ENCODE assay signal across 20 cellular contexts in the genomic region with DNA sequence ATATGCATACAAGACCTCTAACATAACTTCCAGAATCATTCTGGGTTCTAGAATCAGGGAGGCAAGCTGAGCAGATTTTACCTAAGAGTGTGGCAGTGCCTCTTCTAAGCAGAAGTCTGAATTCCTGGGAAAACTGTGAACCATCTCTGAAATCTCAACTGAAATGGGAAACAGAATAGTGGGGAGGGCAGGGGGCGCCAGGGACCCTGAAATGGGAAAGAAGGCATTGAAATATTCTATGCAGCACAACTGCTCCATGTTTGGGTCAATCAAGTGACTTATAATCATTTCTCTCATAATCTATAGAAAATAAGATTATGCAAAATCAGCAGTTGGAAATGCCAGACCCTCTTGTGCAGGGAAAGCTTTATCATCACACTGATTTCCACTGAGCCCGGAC.
DNase-seq lines count a peak whose midpoint lies in the region; ATAC-seq and TF ChIP-seq lines count a peak whose summit lies in the region.
"Had no signal": no experiment of that assay in that cellular context is flagged by ENCODE, and none has a peak within 500 bp of the region (broad histone marks: within the 10 kb centered on the region; RNA-seq: fewer than 3 reads in every experiment).

No MANE protein-coding gene starts in this region.

- TF ChIP-seq CTCF in DND-41 (IDR thresholded peaks at IDR 0.05; ENCODE audit: borderline replicate concordance, extremely low read depth, low read length, poor library complexity, severe bottlenecking) (peak; percentile 3), OCI-LY1 (IDR thresholded peaks at IDR 0.05; ENCODE audit: low read length) (peak; percentile 11; the same call in 1 of the 2 replicates), endodermal cell (conservative IDR thresholded peaks at IDR 0.05) (peak; percentile 50)

- H3K79me2 ChIP-seq in DND-41 (ENCODE audit: insufficient read depth, low read length): no peaks in the 10 kb centered on the region
- H3K79me2 ChIP-seq in OCI-LY1 (ENCODE audit: insufficient read depth, low read length): 0 out of 2 replicates have a peak, but pooled peaks cover 4% of the 10 kb centered on the region

- WGBS in endodermal cell (ENCODE audit: insufficient coverage in 1 of 2, insufficient read length in 1 of 2), 2 experiments: 74 to 100% methylated on average over 1 to 2 of the region's 2 CpGs

- H3K27ac Mint-ChIP-seq in endodermal cell: no peak overlapping the region
- H3K27ac Mint-ChIP-seq in stimulated activated memory B cell treated with anti-CD40 and anti-IgM and Interleukin-4, amounts not matched to agents 10 μg/mL and 1 μg/mL and 100 μg/mL, for 72 hours: peak overlapping the region; percentile 83
- no peak overlapping the region for H3K27ac Mint-ChIP-seq in stimulated activated naive CD8-positive, alpha-beta T cell treated with anti-CD3 and anti-CD28 coated beads, Interleukin-15, amount 100 ng/mL, for 72 hours
- H3K27ac Mint-ChIP-seq: activated T-cell treated with anti-CD3 and anti-CD28 coated beads, Interleukin-2, amount 50 U/mL, for 24 hours; effector memory CD8-positive, alpha-beta T cell; mesothelial cell of epicardium; natural killer cell treated with Interleukin-12 subunit alpha and Interleukin-12 subunit beta and Interleukin-15 and Interleukin-18, amount 100 ng/mL, for 72 hours; type B pancreatic cell had no signal

- H2AFZ ChIP-seq in DND-41 (ENCODE audit: low read depth, low read length) (no peak overlapping the region), OCI-LY1 (ENCODE audit: low read length) (no peak overlapping the region)

- H3K36me3 Mint-ChIP-seq in endodermal cell (ENCODE audit: low read depth): no peaks in the 10 kb centered on the region
- peaks cover 56% of the 10 kb centered on the region for H3K36me3 Mint-ChIP-seq in stimulated activated memory B cell treated with anti-CD40 and anti-IgM and Interleukin-4, amounts not matched to agents 10 μg/mL and 1 μg/mL and 100 μg/mL, for 72 hours
- H3K36me3 Mint-ChIP-seq: mesothelial cell of epicardium; natural killer cell treated with Interleukin-12 subunit alpha and Interleukin-12 subunit beta and Interleukin-15 and Interleukin-18, amount 100 ng/mL, for 72 hours; type B pancreatic cell had no signal

- H3K9ac ChIP-seq in DND-41 (ENCODE audit: low read depth, low read length) (no peak overlapping the region), OCI-LY1 (ENCODE audit: low read length) (no peak overlapping the region), endodermal cell (ENCODE audit: extremely low read depth, low read length, poor library complexity, severe bottlenecking) (no peak overlapping the region)

- no peak overlapping the region for H3K27ac ChIP-seq in DND-41 (ENCODE audit: low read length)
- no peak overlapping the region for H3K27ac ChIP-seq in OCI-LY1 (ENCODE audit: low read depth, low read length, poor library complexity, severe bottlenecking)
- H3K27ac ChIP-seq in endodermal cell (ENCODE audit: low read depth, low read length): no peak overlapping the region

- H3K4me1 ChIP-seq in DND-41 (ENCODE audit: insufficient read depth, low read length) (no peaks in the 10 kb centered on the region), OCI-LY1 (ENCODE audit: insufficient read depth, low read length, severe bottlenecking) (peaks cover 34% of the 10 kb centered on the region), endodermal cell (ENCODE audit: control insufficient read depth, insufficient read depth, low read length) (peaks cover 3% of the 10 kb centered on the region)

- no peaks in the 10 kb centered on the region for H3K9me2 ChIP-seq in OCI-LY1 (ENCODE audit: low read depth, low read length)

- H3K4me2 ChIP-seq in DND-41 (ENCODE audit: insufficient read depth, low read length): no peak overlapping the region
- no peak overlapping the region for H3K4me2 ChIP-seq in OCI-LY1 (ENCODE audit: low read length)

- ATAC-seq in DND-41 (ENCODE audit: insufficient read depth, low read depth) (no peak), HG02763 (IDR thresholded peaks at IDR 0.05; ENCODE audit: unreplicated experiment) (no peak), GM18858 (IDR thresholded peaks at IDR 0.05; ENCODE audit: unreplicated experiment) (no peak)
- ATAC-seq in stimulated activated memory B cell treated with anti-CD40 and anti-IgM and Interleukin-4, amounts not matched to agents 10 μg/mL and 1 μg/mL and 100 μg/mL, for 72 hours: no peak
- ATAC-seq in stimulated activated naive CD8-positive, alpha-beta T cell treated with anti-CD3 and anti-CD28 coated beads, Interleukin-15, amount 100 ng/mL, for 72 hours: no peak
- ATAC-seq: effector memory CD8-positive, alpha-beta T cell; natural killer cell treated with Interleukin-12 subunit alpha and Interleukin-12 subunit beta and Interleukin-15 and Interleukin-18, amount 100 ng/mL, for 72 hours had no signal

- H3K4me3 Mint-ChIP-seq in endodermal cell: no peak overlapping the region
- no peak overlapping the region for H3K4me3 Mint-ChIP-seq in stimulated activated memory B cell treated with anti-CD40 and anti-IgM and Interleukin-4, amounts not matched to agents 10 μg/mL and 1 μg/mL and 100 μg/mL, for 72 hours
- no peak overlapping the region for H3K4me3 Mint-ChIP-seq in stimulated activated naive CD8-positive, alpha-beta T cell treated with anti-CD3 and anti-CD28 coated beads, Interleukin-15, amount 100 ng/mL, for 72 hours
- H3K4me3 Mint-ChIP-seq: activated T-cell treated with anti-CD3 and anti-CD28 coated beads, Interleukin-2, amount 50 U/mL, for 24 hours; effector memory CD8-positive, alpha-beta T cell; mesothelial cell of epicardium; natural killer cell treated with Interleukin-12 subunit alpha and Interleukin-12 subunit beta and Interleukin-15 and Interleukin-18, amount 100 ng/mL, for 72 hours; type B pancreatic cell had no signal

- H3F3A ChIP-seq in OCI-LY1 (ENCODE audit: insufficient read depth, low read length): no peaks in the 10 kb centered on the region

- DNase-seq in DND-41 (no peak), endodermal cell (no peak)
- no peak for DNase-seq in stimulated activated naive CD8-positive, alpha-beta T cell treated with anti-CD3 and anti-CD28 coated beads, Interleukin-15, amount 100 ng/mL, for 72 hours
- DNase-seq: activated CD4-positive, CD25-positive, alpha-beta regulatory T cell treated with anti-CD3 and anti-CD28 coated beads, Interleukin-2, amount 50 U/mL, for 72 hours; activated naive CD4-positive, alpha-beta T cell; activated T-cell treated with anti-CD3 and anti-CD28 coated beads, Interleukin-2, amount 50 U/mL, for 24 hours; C1 segment of cervical spinal cord; effector memory CD8-positive, alpha-beta T cell; KBM-7; NCI-H1930; NK-92 treated with Interleukin-12 subunit alpha and Interleukin-12 subunit beta, amount 100 ng/mL, for 24 hours; RPMI8226 had no signal

- peaks cover 14% of the 10 kb centered on the region for H3K4me1 Mint-ChIP-seq in endodermal cell
- peaks cover 93% of the 10 kb centered on the region for H3K4me1 Mint-ChIP-seq in stimulated activated memory B cell treated with anti-CD40 and anti-IgM and Interleukin-4, amounts not matched to agents 10 μg/mL and 1 μg/mL and 100 μg/mL, for 72 hours
- H3K4me1 Mint-ChIP-seq in stimulated activated naive CD8-positive, alpha-beta T cell treated with anti-CD3 and anti-CD28 coated beads, Interleukin-15, amount 100 ng/mL, for 72 hours: no peaks in the 10 kb centered on the region
- H3K4me1 Mint-ChIP-seq: mesothelial cell of epicardium had no signal

- peaks cover 26% of the 10 kb centered on the region for H3K27me3 Mint-ChIP-seq in endodermal cell (ENCODE audit: insufficient read depth)
- no peaks in the 10 kb centered on the region for H3K27me3 Mint-ChIP-seq in stimulated activated memory B cell treated with anti-CD40 and anti-IgM and Interleukin-4, amounts not matched to agents 10 μg/mL and 1 μg/mL and 100 μg/mL, for 72 hours
- H3K27me3 Mint-ChIP-seq in stimulated activated naive CD8-positive, alpha-beta T cell treated with anti-CD3 and anti-CD28 coated beads, Interleukin-15, amount 100 ng/mL, for 72 hours: no peaks in the 10 kb centered on the region

- H3K36me3 ChIP-seq in DND-41 (ENCODE audit: insufficient read depth, low read length) (no peaks in the 10 kb centered on the region), OCI-LY1 (ENCODE audit: insufficient read depth, low read length) (peaks cover 34% of the 10 kb centered on the region), endodermal cell (ENCODE audit: control insufficient read depth, insufficient read depth, low read length) (no peaks in the 10 kb centered on the region)

- H4K20me1 ChIP-seq in DND-41 (ENCODE audit: insufficient read depth, low read length) (no peaks in the 10 kb centered on the region), OCI-LY1 (ENCODE audit: insufficient read depth, low read length) (no peaks in the 10 kb centered on the region)

- H3K27me3 ChIP-seq in DND-41 (ENCODE audit: insufficient read depth, low read length, poor library complexity): no peaks in the 10 kb centered on the region
- no peaks in the 10 kb centered on the region for H3K27me3 ChIP-seq in OCI-LY1 (ENCODE audit: insufficient read depth, low read length)
- no peaks in the 10 kb centered on the region for H3K27me3 ChIP-seq in endodermal cell (ENCODE audit: control insufficient read depth, insufficient read depth, low read length, poor library complexity, severe bottlenecking)

- H3K4me3 ChIP-seq in DND-41 (ENCODE audit: low read depth in 1 of 2, low read length in 2 of 2) (no peak overlapping the region), OCI-LY1 (ENCODE audit: low read depth, low read length, poor library complexity, severe bottlenecking) (no peak overlapping the region), endodermal cell (ENCODE audit: low read length) (no peak overlapping the region)
- H3K4me3 ChIP-seq: skin epidermis had no signal

- no peaks in the 10 kb centered on the region for H3K9me3 ChIP-seq in DND-41 (ENCODE audit: insufficient read depth, low read length, severe bottlenecking)
- H3K9me3 ChIP-seq in OCI-LY1 (ENCODE audit: low read length): no peaks in the 10 kb centered on the region
- no peaks in the 10 kb centered on the region for H3K9me3 ChIP-seq in endodermal cell (ENCODE audit: control insufficient read depth, low read length)

- H3K9me3 Mint-ChIP-seq in endodermal cell: no peaks in the 10 kb centered on the region
- H3K9me3 Mint-ChIP-seq in stimulated activated memory B cell treated with anti-CD40 and anti-IgM and Interleukin-4, amounts not matched to agents 10 μg/mL and 1 μg/mL and 100 μg/mL, for 72 hours: no peaks in the 10 kb centered on the region
- no peaks in the 10 kb centered on the region for H3K9me3 Mint-ChIP-seq in stimulated activated naive CD8-positive, alpha-beta T cell treated with anti-CD3 and anti-CD28 coated beads, Interleukin-15, amount 100 ng/mL, for 72 hours
- H3K9me3 Mint-ChIP-seq: activated T-cell treated with anti-CD3 and anti-CD28 coated beads, Interleukin-2, amount 50 U/mL, for 24 hours; effector memory CD8-positive, alpha-beta T cell; mesothelial cell of epicardium; natural killer cell treated with Interleukin-12 subunit alpha and Interleukin-12 subunit beta and Interleukin-15 and Interleukin-18, amount 100 ng/mL, for 72 hours had no signal
